ENCODE assay signal across 13 cellular contexts in the genomic region with DNA sequence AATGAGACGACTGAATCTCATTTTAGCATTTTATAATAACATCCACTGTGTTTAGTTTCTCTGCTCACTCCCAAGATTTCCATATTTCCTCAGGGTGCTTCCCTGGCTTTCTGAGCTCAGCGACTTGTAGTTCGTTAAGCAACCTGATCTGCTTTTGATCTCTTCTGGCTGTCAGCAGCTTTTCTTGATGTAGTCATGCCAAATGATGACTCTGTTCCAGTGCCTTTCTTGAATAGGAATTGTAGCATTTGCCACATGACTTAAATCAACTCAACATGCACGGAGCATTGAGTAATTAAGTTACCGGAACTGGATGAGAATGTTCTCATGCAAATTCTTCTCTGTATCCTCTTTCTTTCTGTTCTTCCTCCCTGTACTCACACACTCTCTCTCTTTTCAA.
A peak's percentile ranks its signal among the peaks of the same experiment; 100 is the strongest.
DNase-seq lines count a peak whose midpoint lies in the region; ATAC-seq, FAIRE-seq and TF ChIP-seq lines count a peak whose summit lies in the region.
"Had no signal": no experiment of that assay in that cellular context is flagged by ENCODE, and none has a peak within 500 bp of the region (broad histone marks: within the 10 kb centered on the region; RNA-seq: fewer than 3 reads in every experiment).

No MANE protein-coding gene starts in this region.

- H3K36me3 ChIP-seq in bronchial epithelial cell (ENCODE audit: control insufficient read depth, insufficient read depth, low read length): no peaks in the 10 kb centered on the region
- H3K36me3 ChIP-seq in transverse colon: no peaks in the 10 kb centered on the region
- H3K36me3 ChIP-seq: ovary had no signal

- no peaks in the 10 kb centered on the region for H3K9me3 ChIP-seq in transverse colon
- H3K9me3 ChIP-seq: ovary had no signal

- no peak for ATAC-seq in HG02623 (IDR thresholded peaks at IDR 0.05; ENCODE audit: unreplicated experiment)
- ATAC-seq: activated naive CD4-positive, alpha-beta T cell treated with anti-CD3 and anti-CD28 coated beads, Interleukin-2, amount 50 U/mL, for 72 hours had no signal

- no peak for TF ChIP-seq POLR2A in transverse colon (IDR thresholded peaks at IDR 0.05)

- FAIRE-seq in bronchial epithelial cell (lab: Jason Lieb, UNC): no peak

- 51 to 52% methylated on average over 4 to 5 of the region's 5 CpGs for WGBS in transverse colon (ENCODE audit: low coverage in 1 of 2), 2 donors

- intact Hi-C loops in transverse colon (cut with DNase I; ENCODE audit: low total_unique reads): no loop called here

- TF ChIP-seq CTCF in bronchial epithelial cell (IDR thresholded peaks at IDR 0.05; ENCODE audit: insufficient read depth, low read length, severe bottlenecking): no peak
- TF ChIP-seq CTCF in transverse colon (IDR thresholded peaks at IDR 0.05): no peak

- peak overlapping the region; percentile 49 to 68 (median 64) for H3K27ac ChIP-seq in transverse colon
- H3K27ac ChIP-seq: 22Rv1, ovary had no signal

- H3K27me3 ChIP-seq in bronchial epithelial cell (ENCODE audit: control insufficient read depth, insufficient read depth, low read length) (no peaks in the 10 kb centered on the region), transverse colon (no peaks in the 10 kb centered on the region)
- H3K27me3 ChIP-seq: ovary had no signal

- TF ChIP-seq EP300 in transverse colon (IDR thresholded peaks at IDR 0.05; ENCODE audit: low read depth): peak; percentile 71

- in situ Hi-C loops in transverse colon (cut with MboI; ENCODE audit: low pct_ligation_motif_present in 1 of 4, low pct_unique_long_range_greater_than_20kb in 1 of 4, low sequenced_read_pairs in 3 of 4): no loop called here

- H3K4me3 ChIP-seq in bronchial epithelial cell (ENCODE audit: low read depth, low read length) (no peak overlapping the region), transverse colon (no peak overlapping the region)
- H3K4me3 ChIP-seq: ovary had no signal

- DNase-seq in DMS79 treated with DMSO at 0.1 percent for 48 hours (lab: John Stamatoyannopoulos, UW) (peak; percentile 11), DMS79 (lab: John Stamatoyannopoulos, UW) (no peak), bronchial epithelial cell (ENCODE audit: low read depth) (peak; percentile 86), kidney glomerular epithelial cell (lab: John Stamatoyannopoulos, UW) (peak; percentile 43), transverse colon (no peak), NCI-H128 (lab: John Stamatoyannopoulos, UW; ENCODE audit: unreplicated experiment) (no peak), GOT3 (lab: John Stamatoyannopoulos, UW) (no peak)
- DNase-seq: activated CD4-positive, alpha-beta memory T cell treated with anti-CD3 and anti-CD28 coated beads, Interleukin-2, amount 10 ng/mL, durations not matched to agents 7 days and 5 days; NCI-H524 treated with DMSO at 0.1 percent for 48 hours; ovary had no signal

- H3K4me1 ChIP-seq in transverse colon: peaks cover 2 to 20% (median 9%) of the 10 kb centered on the region in 4 donors

Comparison
In these comparisons a context has a peak if more than half of its experiments do, and no peak if none do; other contexts are left out.
1. DNase-seq: peak in DMS79 treated with DMSO at 0.1 percent for 48 hours (single experiment), bronchial epithelial cell (single experiment) and kidney glomerular epithelial cell (single experiment); none in DMS79 (single experiment), transverse colon (single experiment), NCI-H128 (single experiment) and GOT3 (single experiment).